22 cellular contexts compared by ENCODE assay signal in the genomic region with DNA sequence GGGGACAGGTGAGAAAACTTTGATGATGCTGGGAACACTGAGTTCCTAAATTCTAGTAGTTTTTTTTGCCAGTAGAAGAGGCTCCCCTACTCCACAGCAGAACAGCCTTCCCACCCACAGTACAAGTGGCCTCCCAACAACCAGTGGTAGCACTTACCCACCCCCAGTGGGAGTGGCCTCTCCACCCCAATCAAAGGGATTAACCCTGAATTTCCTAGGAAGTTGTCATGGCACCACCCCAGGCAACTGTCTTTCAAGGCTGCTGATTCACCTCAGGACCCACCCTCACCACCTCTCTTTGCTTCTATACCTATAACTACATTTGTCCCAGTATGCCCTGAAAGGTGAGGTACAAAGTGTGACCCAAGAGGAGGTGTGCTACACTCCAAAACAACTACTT.
"Had no signal": no experiment of that assay in that cellular context is flagged by ENCODE, and none has a peak within 500 bp of the region (broad histone marks: within the 10 kb centered on the region; RNA-seq: fewer than 3 reads in every experiment).

No MANE protein-coding gene starts in this region.

- ATAC-seq: effector memory CD8-positive, alpha-beta T cell; heart left ventricle; left lobe of liver; natural killer cell; pancreas; right cardiac atrium had no signal

- DNase-seq: effector memory CD8-positive, alpha-beta T cell; heart left ventricle; hippocampal formation; mammary epithelial cell; natural killer cell; nucleus accumbens; pancreas; right cardiac atrium; small intestine; stimulated activated CD4-positive, alpha-beta T cell treated with anti-CD3 and anti-CD28 coated beads, Interleukin-12 subunit alpha, Interleukin-12 subunit beta, amount 100 ng/mL, for 4 hours; stimulated activated CD4-positive, alpha-beta T cell treated with anti-CD3 and anti-CD28 coated beads, Interleukin-2, amount 100 ng/mL, for 48 hours; stimulated activated naive CD4-positive, alpha-beta T cell treated with Interleukin-2 at 50 U/mL for 16 hours; trophoblast cell had no signal

- H3K36me3 Mint-ChIP-seq: mesothelial cell of epicardium, natural killer cell had no signal

- H3K4me3 Mint-ChIP-seq: dendritic cell treated with granulocyte-macrophage colony-stimulating factor and Interleukin-4, amounts not matched to agents 40 ng/mL and 50 ng/mL, for 4 days; effector memory CD8-positive, alpha-beta T cell; mesothelial cell of epicardium; natural killer cell; neural crest cell had no signal

- H3K9me3 ChIP-seq: heart left ventricle, pancreas had no signal

- H3K27me3 Mint-ChIP-seq: dendritic cell treated with granulocyte-macrophage colony-stimulating factor and Interleukin-4, amounts not matched to agents 40 ng/mL and 50 ng/mL, for 4 days; effector memory CD8-positive, alpha-beta T cell; progenitor cell of endocrine pancreas had no signal

- FAIRE-seq: colon, frontal cortex, islet of Langerhans, pancreas, small intestine, urothelium cell line had no signal

- H3K36me3 ChIP-seq: heart left ventricle, pancreas had no signal

- H3K27ac Mint-ChIP-seq: dendritic cell treated with granulocyte-macrophage colony-stimulating factor and Interleukin-4, amounts not matched to agents 40 ng/mL and 50 ng/mL, for 4 days; effector memory CD8-positive, alpha-beta T cell; mesothelial cell of epicardium; natural killer cell; progenitor cell of endocrine pancreas had no signal

- H3K4me1 ChIP-seq: pancreas had no signal

- H3K27ac ChIP-seq: heart left ventricle, pancreas had no signal

- H3K4me3 ChIP-seq: heart left ventricle, pancreas had no signal

- H3K4me1 Mint-ChIP-seq: mesothelial cell of epicardium, natural killer cell had no signal

- H3K27me3 ChIP-seq: heart left ventricle, pancreas had no signal

- H3K9me3 Mint-ChIP-seq: dendritic cell treated with granulocyte-macrophage colony-stimulating factor and Interleukin-4, amounts not matched to agents 40 ng/mL and 50 ng/mL, for 4 days; effector memory CD8-positive, alpha-beta T cell; mesothelial cell of epicardium; natural killer cell; neural crest cell had no signal
